ENCODE assay signal across 39 cellular contexts in the genomic region with DNA sequence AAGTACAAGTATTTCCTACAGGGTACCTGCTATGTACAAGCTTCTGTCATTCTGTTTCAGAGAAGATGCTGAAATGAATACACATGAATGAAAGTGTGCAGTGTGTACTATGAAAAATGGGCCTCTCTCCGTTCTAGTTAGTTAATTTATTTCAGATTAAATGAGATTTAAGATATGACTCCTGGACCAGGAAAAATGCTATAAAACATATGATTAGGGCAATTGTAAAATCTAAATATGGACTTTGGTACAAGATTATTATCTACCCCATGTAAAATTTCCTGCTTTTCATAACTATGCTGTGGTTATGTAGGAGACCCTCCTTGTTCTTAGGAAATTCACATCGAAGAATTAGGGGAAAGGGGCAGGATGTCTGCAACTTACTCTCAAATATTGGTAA.
"Had no signal": no experiment of that assay in that cellular context is flagged by ENCODE, and none has a peak within 500 bp of the region (broad histone marks: within the 10 kb centered on the region; RNA-seq: fewer than 3 reads in every experiment).

No MANE protein-coding gene starts in this region.

- H3K27ac ChIP-seq: adrenal gland, body of pancreas, cardiac muscle cell, VCaP had no signal

- H3K27ac Mint-ChIP-seq: activated B cell treated with CpG ODN at 0.5 μM for 24 hours; activated CD4-positive, alpha-beta memory T cell treated with anti-CD3 and anti-CD28 coated beads for 36 hours; activated CD4-positive, alpha-beta T cell treated with anti-CD3 and anti-CD28 coated beads, Interleukin-2, amount 10 ng/mL, durations not matched to agents 24 days and 14 days; activated CD8-positive, alpha-beta T cell treated with anti-CD3 and anti-CD28 coated beads for 36 hours; activated naive CD4-positive, alpha-beta T cell treated with anti-CD3 and anti-CD28 coated beads for 36 hours; activated naive CD4-positive, alpha-beta T cell treated with anti-CD3 and anti-CD28 coated beads, Interleukin-2, amount 50 U/mL, for 72 hours; activated naive CD8-positive, alpha-beta T cell treated with anti-CD3 and anti-CD28 coated beads for 36 hours; activated T-cell treated with anti-CD3 and anti-CD28 coated beads, Interleukin-2, amount 50 U/mL, for 72 hours; activated T-helper 1 cell treated with anti-CD3 and anti-CD28 coated beads, Interleukin-12 subunit alpha, Interleukin-12 subunit beta, Interleukin-2, Interleukin-4 antibody, amounts not matched to agents 30 ng/mL and 10 ng/mL and 1 ng/mL, durations not matched to agents 14 hours and 24 hours and 36 hours; activated T-helper 17 cell treated with anti-CD3 and anti-CD28 coated beads, Interleukin-2, amount 50 U/mL, for 72 hours; T-helper 1 cell treated with Interleukin-12 subunit alpha and Interleukin-12 subunit beta and Interleukin-4 antibody, amounts not matched to agents 30 μg/mL and 1 μg/mL, for 36 hours; T-helper 2 cell treated with Interferon-gamma antibody and Interleukin-4, amounts not matched to agents 5 μg/mL and 100 μg/mL, for 36 hours had no signal

- H3K27me3 Mint-ChIP-seq: activated B cell treated with CpG ODN at 0.5 μM for 24 hours; activated CD4-positive, alpha-beta memory T cell treated with anti-CD3 and anti-CD28 coated beads for 36 hours; activated T-helper 17 cell treated with anti-CD3 and anti-CD28 coated beads, Interleukin-2, amount 50 U/mL, for 72 hours; central memory CD8-positive, alpha-beta T cell had no signal

- H3K9me3 ChIP-seq: adrenal gland, body of pancreas had no signal

- H3K4me3 ChIP-seq: adrenal gland, body of pancreas, cardiac muscle cell had no signal

- H3K36me3 Mint-ChIP-seq: activated CD4-positive, alpha-beta memory T cell treated with anti-CD3 and anti-CD28 coated beads for 36 hours; activated naive CD4-positive, alpha-beta T cell treated with anti-CD3 and anti-CD28 coated beads, Interleukin-2, amount 50 U/mL, for 72 hours; activated naive CD8-positive, alpha-beta T cell treated with anti-CD3 and anti-CD28 coated beads for 36 hours had no signal

- H3K4me1 Mint-ChIP-seq: activated B cell treated with CpG ODN at 0.5 μM for 24 hours; activated CD4-positive, alpha-beta T cell treated with anti-CD3 and anti-CD28 coated beads, Interleukin-2, amount 10 ng/mL, durations not matched to agents 24 days and 14 days; activated naive CD8-positive, alpha-beta T cell treated with anti-CD3 and anti-CD28 coated beads for 36 hours; activated T-helper 17 cell treated with anti-CD3 and anti-CD28 coated beads, Interleukin-2, amount 50 U/mL, for 72 hours had no signal

- DNase-seq: activated B cell treated with CpG ODN at 0.5 μM for 24 hours; activated CD4-positive, alpha-beta memory T cell treated with anti-CD3 and anti-CD28 coated beads for 36 hours; activated CD4-positive, alpha-beta T cell treated with anti-CD3 and anti-CD28 coated beads for 4 hours; activated CD4-positive, alpha-beta T cell treated with anti-CD3 and anti-CD28 coated beads, Interleukin-2, amount 10 ng/mL, durations not matched to agents 24 days and 14 days; activated CD4-positive, alpha-beta T cell treated with anti-CD3 and anti-CD28 coated beads, Interleukin-2, amount 50 U/mL, for 1 hour; activated CD4-positive, alpha-beta T cell treated with anti-CD3 and anti-CD28 coated beads, Interleukin-2, amount 50 U/mL, for 4 hours; activated CD4-positive, CD25-positive, alpha-beta regulatory T cell treated with anti-CD3 and anti-CD28 coated beads, Interleukin-2, amount 50 U/mL, for 72 hours; activated CD8-positive, alpha-beta memory T cell treated with anti-CD3 and anti-CD28 coated beads, Interleukin-2, amount 50 U/mL, for 4 hours; activated CD8-positive, alpha-beta T cell treated with anti-CD3 and anti-CD28 coated beads for 36 hours; activated effector memory CD4-positive, alpha-beta T cell treated with anti-CD3 and anti-CD28 coated beads, Interleukin-2, amount 50 U/mL, for 16 hours; activated gamma-delta T cell treated with Interleukin-2 at 50 U/mL for 16 hours; activated naive CD4-positive, alpha-beta T cell; activated naive CD4-positive, alpha-beta T cell treated with anti-CD3 and anti-CD28 coated beads for 36 hours; activated naive CD4-positive, alpha-beta T cell treated with anti-CD3 and anti-CD28 coated beads, Interleukin-2, amount 50 U/mL, for 16 hours; activated naive CD8-positive, alpha-beta T cell treated with anti-CD3 and anti-CD28 coated beads for 36 hours; activated T-cell treated with anti-CD3 and anti-CD28 coated beads for 4 hours; activated T-cell treated with anti-CD3 and anti-CD28 coated beads, Interleukin-2, amount 50 U/mL, for 1 hour; activated T-cell treated with anti-CD3 and anti-CD28 coated beads, Interleukin-2, amount 50 U/mL, for 4 hours; activated T-cell treated with anti-CD3 and anti-CD28 coated beads, Interleukin-2, amount 50 U/mL, for 72 hours; adrenal gland; amniotic stem cell; aorta; body of pancreas; caudate nucleus; SW 1271; T-helper 1 cell; T-helper 2 cell; T-helper 9 cell had no signal

- H3K36me3 ChIP-seq: adrenal gland, cardiac muscle cell had no signal

- H3K4me3 Mint-ChIP-seq: activated B cell treated with CpG ODN at 0.5 μM for 24 hours; activated CD4-positive, alpha-beta memory T cell treated with anti-CD3 and anti-CD28 coated beads for 36 hours; activated CD4-positive, alpha-beta T cell treated with anti-CD3 and anti-CD28 coated beads, Interleukin-2, amount 10 ng/mL, durations not matched to agents 24 days and 14 days; activated CD8-positive, alpha-beta T cell treated with anti-CD3 and anti-CD28 coated beads for 36 hours; activated naive CD4-positive, alpha-beta T cell treated with anti-CD3 and anti-CD28 coated beads for 36 hours; activated naive CD8-positive, alpha-beta T cell treated with anti-CD3 and anti-CD28 coated beads for 36 hours; activated T-cell treated with anti-CD3 and anti-CD28 coated beads, Interleukin-2, amount 50 U/mL, for 4 hours; activated T-cell treated with anti-CD3 and anti-CD28 coated beads, Interleukin-2, amount 50 U/mL, for 72 hours; activated T-helper 1 cell treated with anti-CD3 and anti-CD28 coated beads, Interleukin-12 subunit alpha, Interleukin-12 subunit beta, Interleukin-2, Interleukin-4 antibody, amounts not matched to agents 30 ng/mL and 10 ng/mL and 1 ng/mL, durations not matched to agents 14 hours and 24 hours and 36 hours; activated T-helper 17 cell treated with anti-CD3 and anti-CD28 coated beads, Interleukin-2, amount 50 U/mL, for 72 hours; central memory CD8-positive, alpha-beta T cell; T-helper 1 cell treated with Interleukin-12 subunit alpha and Interleukin-12 subunit beta and Interleukin-4 antibody, amounts not matched to agents 30 μg/mL and 1 μg/mL, for 36 hours; T-helper 2 cell treated with Interferon-gamma antibody and Interleukin-4, amounts not matched to agents 5 μg/mL and 100 μg/mL, for 36 hours had no signal

- H3K4me1 ChIP-seq: adrenal gland, body of pancreas had no signal

- H3K27me3 ChIP-seq: adrenal gland, body of pancreas, cardiac muscle cell had no signal

- H3K9me3 Mint-ChIP-seq: activated B cell treated with CpG ODN at 0.5 μM for 24 hours; activated CD4-positive, alpha-beta memory T cell treated with anti-CD3 and anti-CD28 coated beads for 36 hours; activated CD4-positive, alpha-beta T cell treated with anti-CD3 and anti-CD28 coated beads, Interleukin-2, amount 10 ng/mL, durations not matched to agents 24 days and 14 days; activated CD8-positive, alpha-beta T cell treated with anti-CD3 and anti-CD28 coated beads for 36 hours; activated naive CD4-positive, alpha-beta T cell treated with anti-CD3 and anti-CD28 coated beads for 36 hours; activated naive CD4-positive, alpha-beta T cell treated with anti-CD3 and anti-CD28 coated beads, Interleukin-2, amount 50 U/mL, for 72 hours; activated naive CD8-positive, alpha-beta T cell treated with anti-CD3 and anti-CD28 coated beads for 36 hours; activated T-cell treated with anti-CD3 and anti-CD28 coated beads, Interleukin-2, amount 50 U/mL, for 4 hours; activated T-cell treated with anti-CD3 and anti-CD28 coated beads, Interleukin-2, amount 50 U/mL, for 72 hours; activated T-helper 1 cell treated with anti-CD3 and anti-CD28 coated beads, Interleukin-12 subunit alpha, Interleukin-12 subunit beta, Interleukin-2, Interleukin-4 antibody, amounts not matched to agents 30 ng/mL and 10 ng/mL and 1 ng/mL, durations not matched to agents 14 hours and 24 hours and 36 hours; activated T-helper 17 cell treated with anti-CD3 and anti-CD28 coated beads, Interleukin-2, amount 50 U/mL, for 72 hours; central memory CD8-positive, alpha-beta T cell; T-helper 1 cell treated with Interleukin-12 subunit alpha and Interleukin-12 subunit beta and Interleukin-4 antibody, amounts not matched to agents 30 μg/mL and 1 μg/mL, for 36 hours; T-helper 2 cell treated with Interferon-gamma antibody and Interleukin-4, amounts not matched to agents 5 μg/mL and 100 μg/mL, for 36 hours had no signal

- FAIRE-seq: astrocyte, bronchial epithelial cell, TTC549 had no signal

- ATAC-seq: activated CD8-positive, alpha-beta T cell treated with anti-CD3 and anti-CD28 coated beads for 36 hours; activated naive CD4-positive, alpha-beta T cell treated with anti-CD3 and anti-CD28 coated beads, Interleukin-2, amount 50 U/mL, for 72 hours; activated T-cell treated with anti-CD3 and anti-CD28 coated beads, Interleukin-2, amount 50 U/mL, for 4 hours; activated T-cell treated with anti-CD3 and anti-CD28 coated beads, Interleukin-2, amount 50 U/mL, for 72 hours; activated T-helper 17 cell treated with anti-CD3 and anti-CD28 coated beads, Interleukin-2, amount 50 U/mL, for 72 hours; body of pancreas had no signal
